8 cellular contexts compared by ENCODE assay signal in the genomic region with DNA sequence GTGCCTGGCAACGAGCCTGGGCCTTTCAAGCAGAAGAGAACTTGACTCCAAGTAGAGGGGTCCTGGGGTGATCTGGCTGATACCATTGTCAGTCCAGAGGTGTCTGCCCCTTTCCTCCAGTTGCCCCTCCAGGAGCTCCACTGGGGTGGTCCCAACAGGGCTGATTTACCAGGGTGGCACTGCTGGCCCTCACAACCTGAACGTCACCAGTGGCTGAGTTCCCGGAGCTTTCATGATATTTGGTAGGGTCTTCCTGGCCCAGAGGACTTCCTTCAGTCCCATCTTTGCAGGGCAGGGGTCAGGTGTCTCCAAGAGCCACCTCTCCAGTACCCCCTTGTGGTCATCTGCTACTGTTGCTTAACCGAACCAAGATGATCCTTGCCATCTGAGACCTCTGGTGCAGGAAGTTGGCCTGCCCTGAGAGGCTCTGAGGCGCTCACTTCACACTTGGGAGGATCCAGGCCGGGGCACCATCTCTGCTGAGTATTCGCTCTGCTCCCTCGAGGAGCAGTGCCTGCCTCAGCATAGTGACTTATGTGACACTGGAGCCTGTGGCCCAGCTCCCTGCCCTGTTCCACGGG. TPM values are rescaled to one million over a fixed set of nuclear protein-coding genes. Genes with fewer than 3 reads are reported as not detected.
DNase-seq lines count a peak whose midpoint lies in the region; ATAC-seq and TF ChIP-seq lines count a peak whose summit lies in the region.

No MANE protein-coding gene starts in this region.

- peak overlapping the region in 8 of 10 experiments; percentile 78 to 99 (median 92); a peak in 12 of 20 replicates for H3K4me3 ChIP-seq in BLaER1 treated with 17β-estradiol and CSF1 and Interleukin-3, amounts not matched to agents 10 nM and 100 nM
- H3K4me3 ChIP-seq in GM23338, result no peak overlapping the region

- peaks cover 3% of the 10 kb centered on the region; the same call in 1 of the 2 replicates for H3K79me2 ChIP-seq in GM23338 (replicated peaks; ENCODE audit: insufficient read depth)

- peak; percentile 58 to 76 for TF ChIP-seq CTCF in GM23338 (conservative IDR thresholded peaks at IDR 0.05; ENCODE audit: low read depth in 2 of 2)

- no peaks in the 10 kb centered on the region for H3K9me3 ChIP-seq in BLaER1 treated with 17β-estradiol and CSF1 and Interleukin-3, amounts not matched to agents 10 nM and 100 nM (replicated peaks in 1 of 11)

- no peaks in the 10 kb centered on the region for H3K9me2 ChIP-seq in GM23338 (ENCODE audit: insufficient read depth)

- peaks cover 59 to 74% (median 63%) of the 10 kb centered on the region in 10 experiments for H3K4me1 ChIP-seq in BLaER1 treated with 17β-estradiol and CSF1 and Interleukin-3, amounts not matched to agents 10 nM and 100 nM
- H3K4me1 ChIP-seq in GM23338 (ENCODE audit: insufficient read depth), result peaks cover 21% of the 10 kb centered on the region; the same call in 1 of the 2 replicates

- H3K27me3 Mint-ChIP-seq in GM23338 (ENCODE audit: insufficient read depth, low read depth, poor library complexity), result peaks cover 18% of the 10 kb centered on the region
- H3K27me3 Mint-ChIP-seq in dendritic cell treated with granulocyte-macrophage colony-stimulating factor and Interleukin-4, amounts not matched to agents 40 ng/mL and 50 ng/mL, for 4 days, result no peaks in the 10 kb centered on the region
- no peaks in the 10 kb centered on the region for H3K27me3 Mint-ChIP-seq in natural killer cell treated with Interleukin-12 subunit alpha and Interleukin-12 subunit beta and Interleukin-15 and Interleukin-18, amount 100 ng/mL, for 72 hours

- H3K27ac Mint-ChIP-seq in GM23338, result peak overlapping the region; percentile 56; the same call in 1 of the 2 replicates
- H3K27ac Mint-ChIP-seq in dendritic cell treated with granulocyte-macrophage colony-stimulating factor and Interleukin-4, amounts not matched to agents 40 ng/mL and 50 ng/mL, for 4 days, result peak overlapping the region; percentile 84
- peak overlapping the region; percentile 85 to 88 for H3K27ac Mint-ChIP-seq in natural killer cell treated with Interleukin-12 subunit alpha and Interleukin-12 subunit beta and Interleukin-15 and Interleukin-18, amount 100 ng/mL, for 72 hours

- H3K27ac ChIP-seq in BLaER1 treated with 17β-estradiol and CSF1 and Interleukin-3, amounts not matched to agents 10 nM and 100 nM, result peak overlapping the region in 10 of 11 experiments; percentile 90 to 100 (median 100); a peak in 20 of 22 replicates
- 0 out of 2 replicates have a peak overlapping the region, but pooled peaks have one; percentile 66 for H3K27ac ChIP-seq in GM23338 (ENCODE audit: low read depth)

- H3F3A ChIP-seq in GM23338 (replicated peaks; ENCODE audit: low read depth), result peaks cover 17% of the 10 kb centered on the region

- no peak overlapping the region for H2AFZ ChIP-seq in GM23338

- peak; percentile 15 for ATAC-seq in GM23338
- ATAC-seq in SK-N-SH treated with all-trans-retinoic acid at 6 μM for 48 hours, result peak; percentile 33
- no peak for ATAC-seq in natural killer cell treated with Interleukin-12 subunit alpha and Interleukin-12 subunit beta and Interleukin-15 and Interleukin-18, amount 100 ng/mL, for 72 hours

- peaks cover 23% of the 10 kb centered on the region for H3K36me3 Mint-ChIP-seq in GM23338 (ENCODE audit: low read depth)
- H3K36me3 Mint-ChIP-seq in dendritic cell treated with granulocyte-macrophage colony-stimulating factor and Interleukin-4, amounts not matched to agents 40 ng/mL and 50 ng/mL, for 4 days (ENCODE audit: low read depth), result peaks cover 84% of the 10 kb centered on the region
- no peaks in the 10 kb centered on the region for H3K36me3 Mint-ChIP-seq in natural killer cell treated with Interleukin-12 subunit alpha and Interleukin-12 subunit beta and Interleukin-15 and Interleukin-18, amount 100 ng/mL, for 72 hours

- intact Hi-C loops in dendritic cell treated with granulocyte-macrophage colony-stimulating factor and Interleukin-4, amounts not matched to agents 40 ng/mL and 50 ng/mL, for 4 days (cut with micrococcal nuclease), result loop anchor here (5.0 kb wide), 2 partner anchors 131 to 269 kb away; partner anchors contain the start of genes FTSJ3 and PSMC5

- peak overlapping the region; percentile 93 to 100 (median 99) for H3K4me2 ChIP-seq in BLaER1 treated with 17β-estradiol and CSF1 and Interleukin-3, amounts not matched to agents 10 nM and 100 nM
- H3K4me2 ChIP-seq in GM23338, result no peak overlapping the region

- H3K4me3 Mint-ChIP-seq in GM23338, result no peak overlapping the region
- peak overlapping the region; percentile 90 for H3K4me3 Mint-ChIP-seq in dendritic cell treated with granulocyte-macrophage colony-stimulating factor and Interleukin-4, amounts not matched to agents 40 ng/mL and 50 ng/mL, for 4 days
- peak overlapping the region; percentile 89 for H3K4me3 Mint-ChIP-seq in natural killer cell treated with Interleukin-12 subunit alpha and Interleukin-12 subunit beta and Interleukin-15 and Interleukin-18, amount 100 ng/mL, for 72 hours

- H3K27me3 ChIP-seq in BLaER1 treated with 17β-estradiol and CSF1 and Interleukin-3, amounts not matched to agents 10 nM and 100 nM, result no peaks in the 10 kb centered on the region
- H3K27me3 ChIP-seq in GM23338 (ENCODE audit: insufficient read depth), result no peaks in the 10 kb centered on the region; the same call in 1 of the 2 replicates

- peak overlapping the region in 10 of 11 experiments; percentile 91 to 99 (median 98); a peak in 19 of 22 replicates for H3K9ac ChIP-seq in BLaER1 treated with 17β-estradiol and CSF1 and Interleukin-3, amounts not matched to agents 10 nM and 100 nM

- H3K36me3 ChIP-seq in BLaER1 treated with 17β-estradiol and CSF1 and Interleukin-3, amounts not matched to agents 10 nM and 100 nM, result peaks cover 37 to 70% (median 58%) of the 10 kb centered on the region in 11 experiments
- H3K36me3 ChIP-seq in GM23338 (ENCODE audit: insufficient read depth), result no peaks in the 10 kb centered on the region

- H4K20me1 ChIP-seq in BLaER1 treated with 17β-estradiol and CSF1 and Interleukin-3, amounts not matched to agents 10 nM and 100 nM, result peaks cover 47 to 76% (median 56%) of the 10 kb centered on the region in 11 experiments; a peak in 21 of 22 replicates
- no peaks in the 10 kb centered on the region for H4K20me1 ChIP-seq in GM23338 (replicated peaks; ENCODE audit: insufficient read depth)

- peaks cover 42% of the 10 kb centered on the region for H3K4me1 Mint-ChIP-seq in GM23338
- H3K4me1 Mint-ChIP-seq in dendritic cell treated with granulocyte-macrophage colony-stimulating factor and Interleukin-4, amounts not matched to agents 40 ng/mL and 50 ng/mL, for 4 days (ENCODE audit: low read depth), result peaks cover 69% of the 10 kb centered on the region
- H3K4me1 Mint-ChIP-seq in natural killer cell treated with Interleukin-12 subunit alpha and Interleukin-12 subunit beta and Interleukin-15 and Interleukin-18, amount 100 ng/mL, for 72 hours (ENCODE audit: low read depth in 2 of 2), result peaks cover 33 to 41% of the 10 kb centered on the region in 2 donors

- H3K9me3 Mint-ChIP-seq in GM23338, result no peaks in the 10 kb centered on the region; the same call in 2 of the 3 replicates
- H3K9me3 Mint-ChIP-seq in dendritic cell treated with granulocyte-macrophage colony-stimulating factor and Interleukin-4, amounts not matched to agents 40 ng/mL and 50 ng/mL, for 4 days, result no peaks in the 10 kb centered on the region
- no peaks in the 10 kb centered on the region for H3K9me3 Mint-ChIP-seq in natural killer cell treated with Interleukin-12 subunit alpha and Interleukin-12 subunit beta and Interleukin-15 and Interleukin-18, amount 100 ng/mL, for 72 hours

- DNase-seq in GM23338 (ENCODE audit: low spot score), result peak; percentile 90
- DNase-seq in natural killer cell treated with Interleukin-12 subunit alpha and Interleukin-12 subunit beta and Interleukin-15 and Interleukin-18, amount 100 ng/mL, for 72 hours (ENCODE audit: low spot score), result no peak
- no peak for DNase-seq in DMS79 treated with DMSO at 0.1 percent for 48 hours (lab: John Stamatoyannopoulos, UW)
- no peak for DNase-seq in NCI-H2107 (lab: John Stamatoyannopoulos, UW)
- DNase-seq in GOT3 (lab: John Stamatoyannopoulos, UW), result no peak

TF ChIP-seq in GM23338, 12 proteins besides CTCF, POLR2A, EP300 and RAD21 (continues in another document):
- TF ChIP-seq NANOG (IDR thresholded peaks at IDR 0.05; ENCODE audit: borderline replicate concordance), result no peak
- no peak for TF ChIP-seq ZNF331 (CRISPR knock-in tag; IDR thresholded peaks at IDR 0.05; ENCODE audit: low read depth)
- TF ChIP-seq EZH2phosphoT487 (IDR thresholded peaks at IDR 0.05; ENCODE audit: unreplicated experiment), result no peak
- TF ChIP-seq EZH2 (IDR thresholded peaks at IDR 0.05; ENCODE audit: low read depth, unreplicated experiment), result no peak
- TF ChIP-seq STAT1 (IDR thresholded peaks at IDR 0.05; ENCODE audit: unreplicated experiment), result no peak
- TF ChIP-seq JUNB (IDR thresholded peaks at IDR 0.05; ENCODE audit: unreplicated experiment), result no peak
- TF ChIP-seq ZNF114 (CRISPR knock-in tag; IDR thresholded peaks at IDR 0.05), result no peak

TF ChIP-seq in SK-N-SH treated with all-trans-retinoic acid at 6 μM for 48 hours, 23 proteins besides CTCF, POLR2A, EP300 and RAD21 (continues in another document):
- TF ChIP-seq PPARA (CRISPR knock-in tag; IDR thresholded peaks at IDR 0.05; ENCODE audit: borderline replicate concordance) (no peak), ZNF565 (CRISPR knock-in tag; conservative IDR thresholded peaks at IDR 0.05; ENCODE audit: low read depth) (no peak), ZFP30 (CRISPR knock-in tag; IDR thresholded peaks at IDR 0.05) (no peak), ZNF70 (CRISPR knock-in tag; IDR thresholded peaks at IDR 0.05) (no peak), OSR1 (CRISPR knock-in tag; IDR thresholded peaks at IDR 0.05) (no peak), CSDC2 (CRISPR knock-in tag; IDR thresholded peaks at IDR 0.05) (no peak), RARB (CRISPR knock-in tag; IDR thresholded peaks at IDR 0.05) (no peak), ZC3H10 (CRISPR knock-in tag; IDR thresholded peaks at IDR 0.05) (no peak)

RNA-seq across cellular contexts. Expression of gene LIMD2, which starts 3.5 kb away (rescaled TPM):
- 98.8 and 119 TPM in 2 replicates for total RNA-seq in GM23338 (2014; rRNA removed; shearing (Covaris generic))
- 105 and 107 TPM in 2 replicates for polyA plus RNA-seq in GM23338 (2016; fragmentation: Nextera tagmentation; extraction: Ambion mirVana)
- 100 to 1,000 TPM; 114 to 185 TPM for total RNA-seq in natural killer cell treated with Interleukin-12 subunit alpha and Interleukin-12 subunit beta and Interleukin-15 and Interleukin-18, amount 100 ng/mL, for 72 hours

RNA-seq across cellular contexts. Expression of gene STRADA, which starts 45.1 kb away (rescaled TPM):
- 21.2 and 28.8 TPM in 2 replicates for total RNA-seq in GM23338 (2014; rRNA removed; shearing (Covaris generic))
- 17.8 and 18.0 TPM in 2 replicates for polyA plus RNA-seq in GM23338 (2016; fragmentation: Nextera tagmentation; extraction: Ambion mirVana)
- total RNA-seq in natural killer cell treated with Interleukin-12 subunit alpha and Interleukin-12 subunit beta and Interleukin-15 and Interleukin-18, amount 100 ng/mL, for 72 hours, result 10 to 100 TPM; 59.5 to 86.5 TPM

Comparison
In these comparisons a context has a peak if more than half of its experiments do, and no peak if none do; other contexts are left out.
1. ATAC-seq: peak in GM23338 (single experiment) and SK-N-SH treated with all-trans-retinoic acid at 6 μM for 48 hours (single experiment); none in natural killer cell treated with Interleukin-12 subunit alpha and Interleukin-12 subunit beta and Interleukin-15 and Interleukin-18, amount 100 ng/mL, for 72 hours (0 of 2).
2. Peak in every context shown above with its lines, with median percentiles within 50 percentile points of each other: H3K27ac Mint-ChIP-seq.